Comparison of ENCODE assay signal across 8 cellular contexts in the genomic region with DNA sequence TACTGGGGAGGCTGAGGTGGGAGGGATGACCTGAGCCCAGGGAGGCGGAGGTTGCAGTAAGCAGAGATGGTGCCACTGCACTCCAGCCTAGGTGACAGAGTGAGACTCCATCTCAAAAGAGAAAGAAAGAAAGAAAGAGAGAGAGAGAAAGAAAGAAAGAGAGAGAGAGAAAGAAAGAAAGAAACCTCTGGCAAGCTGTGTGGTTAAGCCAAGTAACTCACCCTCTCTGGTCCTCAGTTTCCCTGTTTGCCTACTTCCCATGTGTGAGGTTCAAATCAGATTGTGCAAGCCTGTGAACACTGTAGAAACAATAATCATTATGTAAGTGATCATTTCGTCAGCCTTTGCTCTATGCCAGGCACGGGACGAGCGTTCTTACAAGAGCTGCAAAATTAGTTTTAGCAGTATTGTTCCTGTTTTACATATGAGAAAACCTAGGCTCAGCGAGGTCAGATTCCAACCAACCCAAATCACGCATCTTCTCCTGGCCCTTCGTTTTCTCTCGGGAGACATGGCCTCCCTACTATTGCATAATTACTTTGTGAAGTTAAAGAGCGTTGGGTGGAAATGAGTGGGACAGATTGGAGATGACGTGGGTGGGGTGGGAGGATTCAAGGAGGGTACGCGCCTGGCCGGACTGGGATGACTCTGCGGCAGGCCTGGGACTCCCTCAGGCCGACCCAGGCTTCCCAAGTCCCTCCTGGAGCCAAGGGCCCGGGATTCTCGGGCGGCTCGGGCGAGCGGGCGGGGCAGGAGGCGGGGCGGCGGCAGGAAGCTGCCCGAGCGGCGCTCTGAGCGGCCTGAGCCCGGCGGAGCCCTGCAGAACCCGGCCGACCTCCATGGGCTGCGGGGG. TPM values are rescaled to one million over a fixed set of nuclear protein-coding genes. Genes with fewer than 3 reads are reported as not detected.
A peak's percentile ranks its signal among the peaks of the same experiment; 100 is the strongest.
DNase-seq lines count a peak whose midpoint lies in the region; ATAC-seq and TF ChIP-seq lines count a peak whose summit lies in the region.

A gene with protein sequence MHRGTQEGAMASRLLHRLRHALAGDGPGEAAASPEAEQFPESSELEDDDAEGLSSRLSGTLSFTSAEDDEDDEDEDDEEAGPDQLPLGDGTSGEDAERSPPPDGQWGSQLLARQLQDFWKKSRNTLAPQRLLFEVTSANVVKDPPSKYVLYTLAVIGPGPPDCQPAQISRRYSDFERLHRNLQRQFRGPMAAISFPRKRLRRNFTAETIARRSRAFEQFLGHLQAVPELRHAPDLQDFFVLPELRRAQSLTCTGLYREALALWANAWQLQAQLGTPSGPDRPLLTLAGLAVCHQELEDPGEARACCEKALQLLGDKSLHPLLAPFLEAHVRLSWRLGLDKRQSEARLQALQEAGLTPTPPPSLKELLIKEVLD (plus strand): TSS at position 770 of the 853 bp plus-strand sequence. CDS start 121 bp downstream, outside the sequence.

- peak; percentile 78 for DNase-seq in NCI-H82 (lab: John Stamatoyannopoulos, UW)
- DNase-seq in NCI-H82 treated with DMSO at 0.1 percent for 48 hours (lab: John Stamatoyannopoulos, UW; ENCODE audit: unreplicated experiment): no peak
- peak; percentile 95 for DNase-seq in M059J (ENCODE audit: low read depth)
- peak; percentile 7 for DNase-seq in T-helper 2 cell treated with Interferon-gamma antibody and Interleukin-4, amounts not matched to agents 5 μg/mL and 100 μg/mL, for 36 hours (ENCODE audit: low spot score)
- DNase-seq in cortex of kidney (lab: John Stamatoyannopoulos, UW): peak; percentile 22
- DNase-seq in kidney epithelial cell (ENCODE audit: low read depth): peak; percentile 71

- H3K4me3 ChIP-seq in kidney epithelial cell (ENCODE audit: low read depth, low read length) (peak within 1 kb of the TSS; percentile 54), skin epidermis (peak within 1 kb of the TSS; percentile 45 to 88 (median 64))

- TF ChIP-seq CTCF in kidney epithelial cell (IDR thresholded peaks at IDR 0.05; ENCODE audit: insufficient read depth, low read length, poor library complexity, severe bottlenecking): no peak

- H3K27me3 ChIP-seq in kidney epithelial cell (ENCODE audit: control insufficient read depth, insufficient read depth, low read length): no peaks in the 10 kb centered on the region

- no peaks in the 10 kb centered on the region for H3K9me3 Mint-ChIP-seq in T-helper 2 cell treated with Interferon-gamma antibody and Interleukin-4, amounts not matched to agents 5 μg/mL and 100 μg/mL, for 36 hours

- no peak for ATAC-seq in GM21528 (IDR thresholded peaks at IDR 0.05; ENCODE audit: low FRiP score, unreplicated experiment)

- H3K27me3 Mint-ChIP-seq in T-helper 2 cell treated with Interferon-gamma antibody and Interleukin-4, amounts not matched to agents 5 μg/mL and 100 μg/mL, for 36 hours (ENCODE audit: low read depth): peaks cover 14% of the 10 kb centered on the region

- peak within 1 kb of the TSS; percentile 20 to 96 (median 91) for H3K27ac ChIP-seq in skin epidermis

- peaks cover 20% of the 10 kb centered on the region for H3K4me1 Mint-ChIP-seq in T-helper 2 cell treated with Interferon-gamma antibody and Interleukin-4, amounts not matched to agents 5 μg/mL and 100 μg/mL, for 36 hours (ENCODE audit: low read depth)

- no peaks in the 10 kb centered on the region for H3K36me3 Mint-ChIP-seq in T-helper 2 cell treated with Interferon-gamma antibody and Interleukin-4, amounts not matched to agents 5 μg/mL and 100 μg/mL, for 36 hours (ENCODE audit: low read depth)

- H3K4me3 Mint-ChIP-seq in T-helper 2 cell treated with Interferon-gamma antibody and Interleukin-4, amounts not matched to agents 5 μg/mL and 100 μg/mL, for 36 hours: peak within 1 kb of the TSS; percentile 88

- H3K27ac Mint-ChIP-seq in T-helper 2 cell treated with Interferon-gamma antibody and Interleukin-4, amounts not matched to agents 5 μg/mL and 100 μg/mL, for 36 hours: peak within 1 kb of the TSS; percentile 65

- H3K36me3 ChIP-seq in kidney epithelial cell (ENCODE audit: control insufficient read depth, insufficient read depth, low read length): no peaks in the 10 kb centered on the region

RNA-seq across cellular contexts. Expression of the gene that starts here (rescaled TPM):
- 35.1 and 35.8 TPM in 2 replicates for total RNA-seq in M059J (2014; rRNA removed; shearing (Covaris generic))
- total RNA-seq in kidney epithelial cell: 24.7 and 28.4 TPM in 2 replicates
